ENCODE assay signal across 1 cellular context in genomic region chr6:26270903-26271639, GRCh38.
TF ChIP-seq lines count a peak whose summit lies in the region.

No MANE protein-coding gene starts in this region.

TF ChIP-seq in GM12878, 131 proteins besides CTCF, POLR2A, EP300 and RAD21 (continued from another document and continues in another):
- TF ChIP-seq ZNF24 (IDR thresholded peaks at IDR 0.05): no peak
- TF ChIP-seq, protein P1, sequence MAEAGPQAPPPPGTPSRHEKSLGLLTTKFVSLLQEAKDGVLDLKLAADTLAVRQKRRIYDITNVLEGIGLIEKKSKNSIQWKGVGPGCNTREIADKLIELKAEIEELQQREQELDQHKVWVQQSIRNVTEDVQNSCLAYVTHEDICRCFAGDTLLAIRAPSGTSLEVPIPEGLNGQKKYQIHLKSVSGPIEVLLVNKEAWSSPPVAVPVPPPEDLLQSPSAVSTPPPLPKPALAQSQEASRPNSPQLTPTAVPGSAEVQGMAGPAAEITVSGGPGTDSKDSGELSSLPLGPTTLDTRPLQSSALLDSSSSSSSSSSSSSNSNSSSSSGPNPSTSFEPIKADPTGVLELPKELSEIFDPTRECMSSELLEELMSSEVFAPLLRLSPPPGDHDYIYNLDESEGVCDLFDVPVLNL (IDR thresholded peaks at IDR 0.05; ENCODE audit: low read depth, low read length): peak; percentile 91
- no peak for TF ChIP-seq CBX3 (IDR thresholded peaks at IDR 0.05; ENCODE audit: borderline replicate concordance, low read depth)
- TF ChIP-seq FOXM1 (IDR thresholded peaks at IDR 0.05; ENCODE audit: low read depth, low read length): peak; percentile 100
- TF ChIP-seq TCF12 (IDR thresholded peaks at IDR 0.05; ENCODE audit: low read depth, low read length): peak; percentile 87
- TF ChIP-seq RCOR1 (conservative IDR thresholded peaks at IDR 0.05; ENCODE audit: low read depth, low read length): no peak
- TF ChIP-seq RFX5 (IDR thresholded peaks at IDR 0.05; ENCODE audit: low read depth, low read length): no peak
- TF ChIP-seq NR2F1 (conservative IDR thresholded peaks at IDR 0.05): no peak
- 0 out of 3 replicates have a peak, but pooled peaks of 1 of the 2 experiments have one; percentile 33 for TF ChIP-seq EGR1 (IDR thresholded peaks at IDR 0.05; ENCODE audit: borderline replicate concordance in 1 of 2, low read depth in 2 of 2, low read length in 2 of 2)
- TF ChIP-seq TAF1 (IDR thresholded peaks at IDR 0.05; ENCODE audit: borderline replicate concordance, low read depth, low read length): peak; percentile 31; the same call in 1 of the 2 replicates
- TF ChIP-seq ZNF687 (IDR thresholded peaks at IDR 0.05): peak; percentile 25
- no peak for TF ChIP-seq ZNF622 (IDR thresholded peaks at IDR 0.05)
- TF ChIP-seq SRF (IDR thresholded peaks at IDR 0.05; ENCODE audit: low read depth in 2 of 2, low read length in 2 of 2): peak in 1 of 2 experiments; percentile 43; a peak in 1 of 4 replicates
- peak; percentile 78 for TF ChIP-seq NFIC (IDR thresholded peaks at IDR 0.05; ENCODE audit: low read depth, low read length)
- TF ChIP-seq DPF2 (IDR thresholded peaks at IDR 0.05): peak; percentile 18; the same call in 1 of the 2 replicates
- TF ChIP-seq YBX1 (IDR thresholded peaks at IDR 0.05): no peak
- TF ChIP-seq SP1 (IDR thresholded peaks at IDR 0.05; ENCODE audit: low read depth, low read length): peak; percentile 86
- no peak for TF ChIP-seq E4F1 (IDR thresholded peaks at IDR 0.05; ENCODE audit: borderline replicate concordance, partially characterized antibody)
- TF ChIP-seq IRF4 (IDR thresholded peaks at IDR 0.05; ENCODE audit: low read depth, low read length): no peak
- no peak for TF ChIP-seq MYB (IDR thresholded peaks at IDR 0.05; ENCODE audit: borderline replicate concordance, low read depth, low read length)
- TF ChIP-seq ZNF384 (IDR thresholded peaks at IDR 0.05; ENCODE audit: borderline replicate concordance, low read depth, low read length): no peak
- no peak for TF ChIP-seq WRNIP1 (IDR thresholded peaks at IDR 0.05; ENCODE audit: borderline replicate concordance, low read depth, low read length)
- TF ChIP-seq ZZZ3 (IDR thresholded peaks at IDR 0.05; ENCODE audit: control insufficient read depth, insufficient read length, low read depth): no peak
- no peak for TF ChIP-seq HSF1 (IDR thresholded peaks at IDR 0.05; ENCODE audit: low read depth, low read length)
- peak; percentile 93; the same call in 1 of the 2 replicates for TF ChIP-seq CHD1 (IDR thresholded peaks at IDR 0.05; ENCODE audit: low read depth, low read length)
- peak; percentile 69 for TF ChIP-seq RELA (IDR thresholded peaks at IDR 0.05; ENCODE audit: borderline replicate concordance, partially characterized antibody)
- no peak for TF ChIP-seq CEBPB (IDR thresholded peaks at IDR 0.05; ENCODE audit: borderline replicate concordance in 1 of 2, low read depth in 2 of 2, low read length in 2 of 2)
- TF ChIP-seq FOS (IDR thresholded peaks at IDR 0.05; ENCODE audit: borderline replicate concordance, extremely low read depth, insufficient read length): peak; percentile 83
- TF ChIP-seq CBFB (IDR thresholded peaks at IDR 0.05; ENCODE audit: low read depth): peak; percentile 89
- no peak for TF ChIP-seq HDAC2 (IDR thresholded peaks at IDR 0.05)
- TF ChIP-seq RB1 (IDR thresholded peaks at IDR 0.05; ENCODE audit: borderline replicate concordance): 0 out of 2 replicates have a peak, but pooled peaks have one; percentile 59
- TF ChIP-seq KAT2A (conservative IDR thresholded peaks at IDR 0.05; ENCODE audit: control insufficient read depth, low read depth, low read length): peak; percentile 26; the same call in 1 of the 2 replicates
- 0 out of 2 replicates have a peak, but pooled peaks have one; percentile 57 for TF ChIP-seq GATAD2B (conservative IDR thresholded peaks at IDR 0.05; ENCODE audit: low read depth)
- peak; percentile 98 for TF ChIP-seq SMAD5 (IDR thresholded peaks at IDR 0.05; ENCODE audit: low read depth)
- TF ChIP-seq TCF3 (IDR thresholded peaks at IDR 0.05; ENCODE audit: borderline replicate concordance, insufficient read depth, low read depth, low read length): peak; percentile 96; the same call in 1 of the 2 replicates
- TF ChIP-seq NBN (IDR thresholded peaks at IDR 0.05): 0 out of 2 replicates have a peak, but pooled peaks have one; percentile 24
- peak; percentile 90 for TF ChIP-seq SMAD1 (IDR thresholded peaks at IDR 0.05; ENCODE audit: low read depth, partially characterized antibody)
- TF ChIP-seq CHD4 (IDR thresholded peaks at IDR 0.05): no peak
- TF ChIP-seq BHLHE40 (IDR thresholded peaks at IDR 0.05; ENCODE audit: borderline replicate concordance in 1 of 2, low read depth in 2 of 2, low read length in 1 of 2): peak in 1 of 2 experiments; percentile 3; a peak in 1 of 4 replicates
- TF ChIP-seq SREBF2 (IDR thresholded peaks at IDR 0.05; ENCODE audit: low read length): no peak
- TF ChIP-seq NKRF (conservative IDR thresholded peaks at IDR 0.05): peak; percentile 99
- TF ChIP-seq, protein P2, sequence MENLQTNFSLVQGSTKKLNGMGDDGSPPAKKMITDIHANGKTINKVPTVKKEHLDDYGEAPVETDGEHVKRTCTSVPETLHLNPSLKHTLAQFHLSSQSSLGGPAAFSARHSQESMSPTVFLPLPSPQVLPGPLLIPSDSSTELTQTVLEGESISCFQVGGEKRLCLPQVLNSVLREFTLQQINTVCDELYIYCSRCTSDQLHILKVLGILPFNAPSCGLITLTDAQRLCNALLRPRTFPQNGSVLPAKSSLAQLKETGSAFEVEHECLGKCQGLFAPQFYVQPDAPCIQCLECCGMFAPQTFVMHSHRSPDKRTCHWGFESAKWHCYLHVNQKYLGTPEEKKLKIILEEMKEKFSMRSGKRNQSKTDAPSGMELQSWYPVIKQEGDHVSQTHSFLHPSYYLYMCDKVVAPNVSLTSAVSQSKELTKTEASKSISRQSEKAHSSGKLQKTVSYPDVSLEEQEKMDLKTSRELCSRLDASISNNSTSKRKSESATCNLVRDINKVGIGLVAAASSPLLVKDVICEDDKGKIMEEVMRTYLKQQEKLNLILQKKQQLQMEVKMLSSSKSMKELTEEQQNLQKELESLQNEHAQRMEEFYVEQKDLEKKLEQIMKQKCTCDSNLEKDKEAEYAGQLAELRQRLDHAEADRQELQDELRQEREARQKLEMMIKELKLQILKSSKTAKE (IDR thresholded peaks at IDR 0.05; ENCODE audit: low read depth, poor library complexity, severe bottlenecking): no peak
- TF ChIP-seq MTA3 (IDR thresholded peaks at IDR 0.05; ENCODE audit: borderline replicate concordance, low read length): peak; percentile 95
- TF ChIP-seq SIN3A (IDR thresholded peaks at IDR 0.05; ENCODE audit: low read depth, low read length): peak; percentile 98
- TF ChIP-seq, protein P3, sequence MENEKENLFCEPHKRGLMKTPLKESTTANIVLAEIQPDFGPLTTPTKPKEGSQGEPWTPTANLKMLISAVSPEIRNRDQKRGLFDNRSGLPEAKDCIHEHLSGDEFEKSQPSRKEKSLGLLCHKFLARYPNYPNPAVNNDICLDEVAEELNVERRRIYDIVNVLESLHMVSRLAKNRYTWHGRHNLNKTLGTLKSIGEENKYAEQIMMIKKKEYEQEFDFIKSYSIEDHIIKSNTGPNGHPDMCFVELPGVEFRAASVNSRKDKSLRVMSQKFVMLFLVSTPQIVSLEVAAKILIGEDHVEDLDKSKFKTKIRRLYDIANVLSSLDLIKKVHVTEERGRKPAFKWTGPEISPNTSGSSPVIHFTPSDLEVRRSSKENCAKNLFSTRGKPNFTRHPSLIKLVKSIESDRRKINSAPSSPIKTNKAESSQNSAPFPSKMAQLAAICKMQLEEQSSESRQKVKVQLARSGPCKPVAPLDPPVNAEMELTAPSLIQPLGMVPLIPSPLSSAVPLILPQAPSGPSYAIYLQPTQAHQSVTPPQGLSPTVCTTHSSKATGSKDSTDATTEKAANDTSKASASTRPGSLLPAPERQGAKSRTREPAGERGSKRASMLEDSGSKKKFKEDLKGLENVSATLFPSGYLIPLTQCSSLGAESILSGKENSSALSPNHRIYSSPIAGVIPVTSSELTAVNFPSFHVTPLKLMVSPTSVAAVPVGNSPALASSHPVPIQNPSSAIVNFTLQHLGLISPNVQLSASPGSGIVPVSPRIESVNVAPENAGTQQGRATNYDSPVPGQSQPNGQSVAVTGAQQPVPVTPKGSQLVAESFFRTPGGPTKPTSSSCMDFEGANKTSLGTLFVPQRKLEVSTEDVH (IDR thresholded peaks at IDR 0.05; ENCODE audit: low read depth, partially characterized antibody): peak; percentile 61
- TF ChIP-seq TARDBP (IDR thresholded peaks at IDR 0.05; ENCODE audit: borderline replicate concordance): peak; percentile 28; the same call in 1 of the 2 replicates
- no peak for TF ChIP-seq BMI1 (IDR thresholded peaks at IDR 0.05; ENCODE audit: borderline replicate concordance)
- TF ChIP-seq, protein P4, sequence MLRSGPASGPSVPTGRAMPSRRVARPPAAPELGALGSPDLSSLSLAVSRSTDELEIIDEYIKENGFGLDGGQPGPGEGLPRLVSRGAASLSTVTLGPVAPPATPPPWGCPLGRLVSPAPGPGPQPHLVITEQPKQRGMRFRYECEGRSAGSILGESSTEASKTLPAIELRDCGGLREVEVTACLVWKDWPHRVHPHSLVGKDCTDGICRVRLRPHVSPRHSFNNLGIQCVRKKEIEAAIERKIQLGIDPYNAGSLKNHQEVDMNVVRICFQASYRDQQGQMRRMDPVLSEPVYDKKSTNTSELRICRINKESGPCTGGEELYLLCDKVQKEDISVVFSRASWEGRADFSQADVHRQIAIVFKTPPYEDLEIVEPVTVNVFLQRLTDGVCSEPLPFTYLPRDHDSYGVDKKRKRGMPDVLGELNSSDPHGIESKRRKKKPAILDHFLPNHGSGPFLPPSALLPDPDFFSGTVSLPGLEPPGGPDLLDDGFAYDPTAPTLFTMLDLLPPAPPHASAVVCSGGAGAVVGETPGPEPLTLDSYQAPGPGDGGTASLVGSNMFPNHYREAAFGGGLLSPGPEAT (IDR thresholded peaks at IDR 0.05; ENCODE audit: low read depth): 0 out of 2 replicates have a peak, but pooled peaks have one; percentile 15
